Comparison of ENCODE assay signal across 1 cellular context in the genomic region with DNA sequence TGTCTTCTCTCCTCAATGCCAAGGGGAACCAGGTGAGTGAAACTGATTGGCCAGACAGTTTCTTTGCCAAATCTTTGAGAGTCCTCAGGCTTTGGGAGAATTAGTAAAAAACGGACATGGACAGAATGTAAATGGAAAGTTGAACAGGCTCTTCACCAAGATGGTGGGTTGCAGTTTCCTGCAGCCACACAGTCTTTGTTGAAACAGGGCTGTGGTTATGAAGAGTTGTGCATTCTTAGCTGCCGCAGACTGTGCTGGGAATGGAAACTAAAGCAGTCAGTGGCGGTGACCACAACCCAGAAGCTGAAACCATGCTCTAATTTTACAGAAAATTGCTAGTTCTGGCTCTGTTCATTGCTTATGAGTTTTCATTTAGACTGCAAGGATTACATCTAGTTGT.
TF ChIP-seq lines count a peak whose summit lies in the region.

No MANE protein-coding gene starts in this region.

TF ChIP-seq in GM12878, 131 proteins besides CTCF, POLR2A, EP300 and RAD21 (continued from another document and continues in another):
- TF ChIP-seq BCL3 (IDR thresholded peaks at IDR 0.05; ENCODE audit: borderline replicate concordance, insufficient read depth, low read depth, low read length, poor library complexity, severe bottlenecking), result peak; percentile 89
- no peak for TF ChIP-seq LARP7 (IDR thresholded peaks at IDR 0.05)
- TF ChIP-seq, protein P1, sequence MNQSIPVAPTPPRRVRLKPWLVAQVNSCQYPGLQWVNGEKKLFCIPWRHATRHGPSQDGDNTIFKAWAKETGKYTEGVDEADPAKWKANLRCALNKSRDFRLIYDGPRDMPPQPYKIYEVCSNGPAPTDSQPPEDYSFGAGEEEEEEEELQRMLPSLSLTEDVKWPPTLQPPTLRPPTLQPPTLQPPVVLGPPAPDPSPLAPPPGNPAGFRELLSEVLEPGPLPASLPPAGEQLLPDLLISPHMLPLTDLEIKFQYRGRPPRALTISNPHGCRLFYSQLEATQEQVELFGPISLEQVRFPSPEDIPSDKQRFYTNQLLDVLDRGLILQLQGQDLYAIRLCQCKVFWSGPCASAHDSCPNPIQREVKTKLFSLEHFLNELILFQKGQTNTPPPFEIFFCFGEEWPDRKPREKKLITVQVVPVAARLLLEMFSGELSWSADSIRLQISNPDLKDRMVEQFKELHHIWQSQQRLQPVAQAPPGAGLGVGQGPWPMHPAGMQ (IDR thresholded peaks at IDR 0.05; ENCODE audit: borderline replicate concordance), result no peak
- no peak for TF ChIP-seq MAX (IDR thresholded peaks at IDR 0.05; ENCODE audit: low read depth, low read length)
- TF ChIP-seq MEF2A (IDR thresholded peaks at IDR 0.05; ENCODE audit: insufficient read depth, low read depth, low read length), result peak; percentile 85
- TF ChIP-seq BCL11A (IDR thresholded peaks at IDR 0.05; ENCODE audit: low read depth, low read length), result peak; percentile 85
- no peak for TF ChIP-seq SIX5 (IDR thresholded peaks at IDR 0.05; ENCODE audit: low read depth, low read length, severe bottlenecking)
- TF ChIP-seq PML (IDR thresholded peaks at IDR 0.05; ENCODE audit: low read length), result peak; percentile 85
- TF ChIP-seq, protein P2, sequence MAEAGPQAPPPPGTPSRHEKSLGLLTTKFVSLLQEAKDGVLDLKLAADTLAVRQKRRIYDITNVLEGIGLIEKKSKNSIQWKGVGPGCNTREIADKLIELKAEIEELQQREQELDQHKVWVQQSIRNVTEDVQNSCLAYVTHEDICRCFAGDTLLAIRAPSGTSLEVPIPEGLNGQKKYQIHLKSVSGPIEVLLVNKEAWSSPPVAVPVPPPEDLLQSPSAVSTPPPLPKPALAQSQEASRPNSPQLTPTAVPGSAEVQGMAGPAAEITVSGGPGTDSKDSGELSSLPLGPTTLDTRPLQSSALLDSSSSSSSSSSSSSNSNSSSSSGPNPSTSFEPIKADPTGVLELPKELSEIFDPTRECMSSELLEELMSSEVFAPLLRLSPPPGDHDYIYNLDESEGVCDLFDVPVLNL (IDR thresholded peaks at IDR 0.05; ENCODE audit: low read depth, low read length), result no peak
- 0 out of 2 replicates have a peak, but pooled peaks have one; percentile 28 for TF ChIP-seq GATAD2B (conservative IDR thresholded peaks at IDR 0.05; ENCODE audit: low read depth)
- peak; percentile 78 for TF ChIP-seq RELB (IDR thresholded peaks at IDR 0.05; ENCODE audit: low read depth)
- no peak for TF ChIP-seq EZH2 (IDR thresholded peaks at IDR 0.05; ENCODE audit: borderline replicate concordance, control insufficient read depth, low read depth, low read length)
- TF ChIP-seq SMAD5 (IDR thresholded peaks at IDR 0.05; ENCODE audit: low read depth), result no peak
- peak; percentile 56; the same call in 1 of the 2 replicates for TF ChIP-seq CREB1 (IDR thresholded peaks at IDR 0.05; ENCODE audit: low read depth)
- 0 out of 2 replicates have a peak, but pooled peaks have one; percentile 6 for TF ChIP-seq NKRF (conservative IDR thresholded peaks at IDR 0.05)
- peak; percentile 91 for TF ChIP-seq YY1 (IDR thresholded peaks at IDR 0.05; ENCODE audit: low read depth, low read length)
- no peak for TF ChIP-seq HSF1 (IDR thresholded peaks at IDR 0.05; ENCODE audit: low read depth, low read length)
- TF ChIP-seq E2F8 (IDR thresholded peaks at IDR 0.05; ENCODE audit: low read depth, partially characterized antibody), result peak; percentile 13
- TF ChIP-seq RFX5 (IDR thresholded peaks at IDR 0.05; ENCODE audit: low read depth, low read length), result no peak
- no peak for TF ChIP-seq MYB (IDR thresholded peaks at IDR 0.05; ENCODE audit: borderline replicate concordance, low read depth, low read length)
- TF ChIP-seq SP1 (IDR thresholded peaks at IDR 0.05; ENCODE audit: low read depth, low read length), result peak; percentile 50
- TF ChIP-seq, protein P3, sequence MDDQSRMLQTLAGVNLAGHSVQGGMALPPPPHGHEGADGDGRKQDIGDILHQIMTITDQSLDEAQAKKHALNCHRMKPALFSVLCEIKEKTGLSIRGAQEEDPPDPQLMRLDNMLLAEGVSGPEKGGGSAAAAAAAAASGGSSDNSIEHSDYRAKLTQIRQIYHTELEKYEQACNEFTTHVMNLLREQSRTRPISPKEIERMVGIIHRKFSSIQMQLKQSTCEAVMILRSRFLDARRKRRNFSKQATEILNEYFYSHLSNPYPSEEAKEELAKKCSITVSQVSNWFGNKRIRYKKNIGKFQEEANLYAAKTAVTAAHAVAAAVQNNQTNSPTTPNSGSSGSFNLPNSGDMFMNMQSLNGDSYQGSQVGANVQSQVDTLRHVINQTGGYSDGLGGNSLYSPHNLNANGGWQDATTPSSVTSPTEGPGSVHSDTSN (IDR thresholded peaks at IDR 0.05; ENCODE audit: insufficient replicate concordance, low read depth, low read length), result no peak
- TF ChIP-seq POLR2AphosphoS2 (IDR thresholded peaks at IDR 0.05; ENCODE audit: low read depth, low read length), result no peak
- TF ChIP-seq NFIC (IDR thresholded peaks at IDR 0.05; ENCODE audit: low read depth, low read length), result peak; percentile 87
- no peak for TF ChIP-seq GABPA (IDR thresholded peaks at IDR 0.05; ENCODE audit: low read depth)
- TF ChIP-seq TCF7 (IDR thresholded peaks at IDR 0.05; ENCODE audit: borderline replicate concordance), result no peak
- no peak for TF ChIP-seq BMI1 (IDR thresholded peaks at IDR 0.05; ENCODE audit: borderline replicate concordance)
- TF ChIP-seq ATF3 (IDR thresholded peaks at IDR 0.05; ENCODE audit: borderline replicate concordance, extremely low read depth, low read depth, low read length), result no peak
- no peak for TF ChIP-seq RBBP5 (conservative IDR thresholded peaks at IDR 0.05)
- TF ChIP-seq DPF2 (IDR thresholded peaks at IDR 0.05), result peak; percentile 70; the same call in 1 of the 2 replicates
- TF ChIP-seq, protein P4, sequence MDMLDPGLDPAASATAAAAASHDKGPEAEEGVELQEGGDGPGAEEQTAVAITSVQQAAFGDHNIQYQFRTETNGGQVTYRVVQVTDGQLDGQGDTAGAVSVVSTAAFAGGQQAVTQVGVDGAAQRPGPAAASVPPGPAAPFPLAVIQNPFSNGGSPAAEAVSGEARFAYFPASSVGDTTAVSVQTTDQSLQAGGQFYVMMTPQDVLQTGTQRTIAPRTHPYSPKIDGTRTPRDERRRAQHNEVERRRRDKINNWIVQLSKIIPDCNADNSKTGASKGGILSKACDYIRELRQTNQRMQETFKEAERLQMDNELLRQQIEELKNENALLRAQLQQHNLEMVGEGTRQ (IDR thresholded peaks at IDR 0.05; ENCODE audit: borderline replicate concordance, low read depth, low read length), result no peak
- no peak for TF ChIP-seq CEBPZ (IDR thresholded peaks at IDR 0.05; ENCODE audit: low read depth, low read length)
- TF ChIP-seq, protein P5, sequence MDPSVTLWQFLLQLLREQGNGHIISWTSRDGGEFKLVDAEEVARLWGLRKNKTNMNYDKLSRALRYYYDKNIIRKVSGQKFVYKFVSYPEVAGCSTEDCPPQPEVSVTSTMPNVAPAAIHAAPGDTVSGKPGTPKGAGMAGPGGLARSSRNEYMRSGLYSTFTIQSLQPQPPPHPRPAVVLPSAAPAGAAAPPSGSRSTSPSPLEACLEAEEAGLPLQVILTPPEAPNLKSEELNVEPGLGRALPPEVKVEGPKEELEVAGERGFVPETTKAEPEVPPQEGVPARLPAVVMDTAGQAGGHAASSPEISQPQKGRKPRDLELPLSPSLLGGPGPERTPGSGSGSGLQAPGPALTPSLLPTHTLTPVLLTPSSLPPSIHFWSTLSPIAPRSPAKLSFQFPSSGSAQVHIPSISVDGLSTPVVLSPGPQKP (IDR thresholded peaks at IDR 0.05; ENCODE audit: low read depth, low read length), result no peak
- peak; percentile 40 to 60; a peak in 2 of 4 replicates for TF ChIP-seq BHLHE40 (IDR thresholded peaks at IDR 0.05; ENCODE audit: borderline replicate concordance in 1 of 2, low read depth in 2 of 2, low read length in 1 of 2)
- no peak; the same call in 1 of the 2 replicates for TF ChIP-seq JUNB (IDR thresholded peaks at IDR 0.05)
- TF ChIP-seq STAT1 (conservative IDR thresholded peaks at IDR 0.05), result no peak
